ENCODE assay signal across 7 cellular contexts in genomic region chr2:42132066-42132965, GRCh38. TPM values are rescaled to one million over a fixed set of nuclear protein-coding genes. Genes with fewer than 3 reads are reported as not detected.
DNase-seq lines count a peak whose midpoint lies in the region; ATAC-seq and TF ChIP-seq lines count a peak whose summit lies in the region.

No MANE protein-coding gene starts in this region.

- H3K9ac ChIP-seq in endodermal cell (ENCODE audit: extremely low read depth, low read length, poor library complexity, severe bottlenecking) (no peak overlapping the region), parathyroid adenoma (no peak overlapping the region)

- H3K9me3 Mint-ChIP-seq in endodermal cell = no peaks in the 10 kb centered on the region

- H3K9me3 ChIP-seq in Peyer's patch (no peaks in the 10 kb centered on the region), endodermal cell (ENCODE audit: control insufficient read depth, low read length) (no peaks in the 10 kb centered on the region), parathyroid adenoma (ENCODE audit: control insufficient read depth, low read length) (no peaks in the 10 kb centered on the region)

- peaks cover 0 to 51% (median 34%) of the 10 kb centered on the region in 4 donors for H3K4me1 ChIP-seq in Peyer's patch
- peaks cover 32% of the 10 kb centered on the region for H3K4me1 ChIP-seq in endodermal cell (ENCODE audit: control insufficient read depth, insufficient read depth, low read length)
- H3K4me1 ChIP-seq in parathyroid adenoma = peaks cover 75% of the 10 kb centered on the region

- TF ChIP-seq CTCF in Peyer's patch (IDR thresholded peaks at IDR 0.05) (no peak), endodermal cell (conservative IDR thresholded peaks at IDR 0.05) (no peak), parathyroid adenoma (IDR thresholded peaks at IDR 0.05) (no peak)

- H3K4me3 Mint-ChIP-seq in endodermal cell = peak overlapping the region; percentile 39

- peak overlapping the region; percentile 29 for H3K27ac Mint-ChIP-seq in endodermal cell

- H2AFZ ChIP-seq in parathyroid adenoma = peak overlapping the region; percentile 79

- H3K4me1 Mint-ChIP-seq in endodermal cell = peaks cover 54% of the 10 kb centered on the region

- peak overlapping the region; percentile 55 to 81 (median 76) for H3K27ac ChIP-seq in Peyer's patch
- H3K27ac ChIP-seq in endodermal cell (ENCODE audit: low read depth, low read length) = no peak overlapping the region
- H3K27ac ChIP-seq in parathyroid adenoma = peak overlapping the region; percentile 93

- DNase-seq in Peyer's patch (no peak), endodermal cell (peak; percentile 43), NK-92 (lab: John Stamatoyannopoulos, UW; ENCODE audit: unreplicated experiment) (no peak), NCI-H187 (lab: John Stamatoyannopoulos, UW) (no peak), NCI-H1092 (lab: John Stamatoyannopoulos, UW) (no peak)

- H3K4me3 ChIP-seq in Peyer's patch = peak overlapping the region in 3 of 4 donors; percentile 2 to 27 (median 6)
- no peak overlapping the region for H3K4me3 ChIP-seq in endodermal cell (ENCODE audit: low read length)
- peak overlapping the region; percentile 27 for H3K4me3 ChIP-seq in parathyroid adenoma (ENCODE audit: low read depth, low read length)

- no peaks in the 10 kb centered on the region for H3K36me3 Mint-ChIP-seq in endodermal cell (ENCODE audit: low read depth)

- TF ChIP-seq POLR2A in Peyer's patch (IDR thresholded peaks at IDR 0.05) = no peak

- WGBS in endodermal cell (ENCODE audit: insufficient coverage in 1 of 2, insufficient read length in 1 of 2), 2 experiments = 75 to 88% methylated on average over 8 to 10 of the region's 10 CpGs

- H3K27me3 Mint-ChIP-seq in endodermal cell (ENCODE audit: insufficient read depth) = no peaks in the 10 kb centered on the region

- peak; percentile 1 for ATAC-seq in GM18508 (IDR thresholded peaks at IDR 0.05; ENCODE audit: insufficient read depth, unreplicated experiment)

- H3K27me3 ChIP-seq in Peyer's patch (no peaks in the 10 kb centered on the region), endodermal cell (ENCODE audit: control insufficient read depth, insufficient read depth, low read length, poor library complexity, severe bottlenecking) (no peaks in the 10 kb centered on the region), parathyroid adenoma (ENCODE audit: control insufficient read depth, insufficient read depth, low read length) (no peaks in the 10 kb centered on the region)

- H3K79me2 ChIP-seq in parathyroid adenoma = no peaks in the 10 kb centered on the region

- peak overlapping the region; percentile 57 for H3K4me2 ChIP-seq in parathyroid adenoma (ENCODE audit: low read length)

- H3K36me3 ChIP-seq in Peyer's patch (no peaks in the 10 kb centered on the region), endodermal cell (ENCODE audit: control insufficient read depth, insufficient read depth, low read length) (no peaks in the 10 kb centered on the region), parathyroid adenoma (ENCODE audit: control insufficient read depth, insufficient read depth, low read length) (no peaks in the 10 kb centered on the region)

RNA-seq across cellular contexts. Expression of gene EML4, which starts 36.8 kb away (rescaled TPM):
- total RNA-seq in Peyer's patch = 100 to 1,000 TPM in 1 of 4 donors, 10 to 100 TPM in 3; 73.7 to 115 (median 84.4) TPM
- total RNA-seq in endodermal cell = 10 to 100 TPM; 84.6 to 90.9 TPM
- 63.3 TPM for polyA plus RNA-seq in endodermal cell (2013, experiment 1 of 2)
- polyA plus RNA-seq in endodermal cell (2013, experiment 2 of 2) = 67.9 TPM
